In the genomic region with DNA sequence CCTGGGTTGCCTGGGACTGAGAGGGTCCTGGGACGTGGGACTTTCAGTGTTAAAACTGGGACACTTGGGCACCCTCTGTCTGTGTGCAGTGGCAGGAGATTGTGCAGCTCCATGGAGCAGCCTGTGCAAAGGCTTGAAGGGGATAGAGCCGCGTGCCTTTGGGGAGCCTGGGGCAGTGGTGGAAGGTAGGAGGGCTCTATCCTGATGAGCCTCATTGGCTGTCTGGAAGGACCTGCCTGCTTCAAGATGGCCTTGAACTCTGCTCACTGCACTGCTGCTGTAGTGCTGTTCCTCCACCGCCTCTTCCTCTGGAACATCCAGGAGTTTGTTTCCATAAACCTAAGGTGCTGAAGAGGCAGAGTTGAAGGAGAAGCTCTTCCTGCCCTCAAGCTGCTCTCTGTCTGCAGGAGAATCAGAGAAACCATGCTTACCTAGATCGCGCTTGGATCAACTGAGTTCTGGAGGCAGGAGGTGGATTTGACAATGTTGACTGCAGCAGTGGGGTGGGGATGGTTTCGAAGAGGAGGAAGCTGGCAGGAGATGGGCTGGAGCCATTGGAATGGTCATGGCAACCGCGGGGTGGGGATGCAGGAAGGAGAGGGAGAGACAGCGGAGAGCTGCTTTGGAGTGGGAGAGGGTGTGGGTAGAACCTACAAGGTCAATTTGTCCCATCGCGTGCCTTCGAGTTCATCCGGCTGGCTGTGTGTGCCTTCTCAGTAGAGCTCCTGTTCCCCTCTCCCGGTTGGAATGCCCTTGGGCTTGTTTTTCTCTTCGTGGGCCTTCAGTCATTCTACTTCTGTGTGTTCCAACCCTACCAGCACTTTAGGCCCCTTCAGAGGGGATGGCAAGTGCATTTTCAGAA, we compare ENCODE assay signal across 12 cellular contexts. TPM values are rescaled to one million over a fixed set of nuclear protein-coding genes. Genes with fewer than 3 reads are reported as not detected.
DNase-seq lines count a peak whose midpoint lies in the region; TF ChIP-seq lines count a peak whose summit lies in the region.
"Had no signal": no experiment of that assay in that cellular context is flagged by ENCODE, and none has a peak within 500 bp of the region (broad histone marks: within the 10 kb centered on the region; RNA-seq: fewer than 3 reads in every experiment).

No MANE protein-coding gene starts in this region.

- H3K4me3 ChIP-seq in AG04450 (ENCODE audit: low read depth, low read length) (no peak overlapping the region), Karpas-422 (ENCODE audit: low read length) (no peak overlapping the region)
- H3K4me3 ChIP-seq: PC-9 had no signal

- H3K36me3 ChIP-seq in Karpas-422 (ENCODE audit: insufficient read depth, low read length): 0 out of 2 replicates have a peak, but pooled peaks cover 3% of the 10 kb centered on the region

- H3K4me2 ChIP-seq in Karpas-422 (ENCODE audit: low read depth, low read length, poor library complexity, severe bottlenecking): no peak overlapping the region

- peaks cover 28% of the 10 kb centered on the region; the same call in 1 of the 2 replicates for H4K20me1 ChIP-seq in Karpas-422 (ENCODE audit: insufficient read depth, low read depth, low read length)

- no peaks in the 10 kb centered on the region for H3K36me3 Mint-ChIP-seq in osteocyte (ENCODE audit: unreplicated experiment)

- peaks cover 3% of the 10 kb centered on the region; the same call in 1 of the 2 replicates for H3K79me2 ChIP-seq in Karpas-422 (ENCODE audit: low read length)

- in situ Hi-C loops in GM13976 (cut with MboI; ENCODE audit: low sequenced_read_pairs, unreplicated experiment): no loop called here

- no peak overlapping the region for H3K9ac ChIP-seq in Karpas-422 (ENCODE audit: low read length)

- H3K27me3 Mint-ChIP-seq in osteocyte (ENCODE audit: unreplicated experiment): no peaks in the 10 kb centered on the region

- CTCF ChIA-PET in AG04450 (lab: Charles Lee): interaction anchor here (1.0 kb wide), 1 partner anchor 8 kb away, joined by 3 read pairs; no protein-coding TSS in a partner anchor

- no peaks in the 10 kb centered on the region for H3K9me3 Mint-ChIP-seq in osteocyte (ENCODE audit: unreplicated experiment)
- H3K9me3 Mint-ChIP-seq: activated T-cell treated with anti-CD3 and anti-CD28 coated beads, Interleukin-2, amount 50 U/mL, for 4 hours had no signal

- H3K27ac Mint-ChIP-seq in osteocyte (ENCODE audit: unreplicated experiment): peak overlapping the region; percentile 96

- H3K9me3 ChIP-seq in AG04450 (ENCODE audit: control insufficient read depth, insufficient read depth, low read length): peaks cover 4% of the 10 kb centered on the region; the same call in 1 of the 2 replicates
- H3K9me3 ChIP-seq in Karpas-422 (ENCODE audit: low read length): no peaks in the 10 kb centered on the region

- H2AFZ ChIP-seq in Karpas-422 (ENCODE audit: low read length): no peak overlapping the region
- H2AFZ ChIP-seq: PC-9 had no signal

- TF ChIP-seq CTCF in AG04450 (IDR thresholded peaks at IDR 0.05; ENCODE audit: low read depth, low read length) (no peak), osteocyte (IDR thresholded peaks at IDR 0.05) (no peak), GM13976 (IDR thresholded peaks at IDR 0.05; ENCODE audit: borderline replicate concordance, control extremely low read depth, extremely low read depth, insufficient read depth, missing control alignments) (no peak)

- H3K27me3 ChIP-seq in AG04450 (ENCODE audit: control insufficient read depth, insufficient read depth, low read length) (no peaks in the 10 kb centered on the region), Karpas-422 (ENCODE audit: low read length) (no peaks in the 10 kb centered on the region)

- H3K4me1 Mint-ChIP-seq in osteocyte (ENCODE audit: unreplicated experiment): peaks cover 50% of the 10 kb centered on the region

- POLR2A ChIA-PET in AG04450 (lab: Yijun Ruan, JAX): interaction anchor here (0.7 to 1.6 kb wide), 2 partner anchors 70 to 93 kb away, joined by 3 to 11 read pairs; partner anchors contain the start of gene SOCS1

- peaks cover 52% of the 10 kb centered on the region for H3K4me1 ChIP-seq in Karpas-422 (ENCODE audit: low read length)

- H3K4me3 Mint-ChIP-seq in osteocyte (ENCODE audit: unreplicated experiment): peak overlapping the region; percentile 28
- H3K4me3 Mint-ChIP-seq: activated T-cell treated with anti-CD3 and anti-CD28 coated beads, Interleukin-2, amount 50 U/mL, for 4 hours had no signal

- H3K9me2 ChIP-seq in Karpas-422 (replicated peaks; ENCODE audit: insufficient read depth, low read length): no peaks in the 10 kb centered on the region

- DNase-seq in AG04450 (ENCODE audit: low read depth, low spot score) (no peak), Karpas-422 (peak; percentile 39), epithelial cell of prostate (ENCODE audit: low read depth, low spot score) (no peak), osteocyte (ENCODE audit: extremely low spot score, unreplicated experiment) (no peak), NCI-H187 (lab: John Stamatoyannopoulos, UW) (no peak), GM03348 (ENCODE audit: low spot score) (no peak), GM13976 (ENCODE audit: low spot score) (no peak), NCI-H748 (lab: John Stamatoyannopoulos, UW; ENCODE audit: unreplicated experiment) (no peak)
- DNase-seq: activated T-cell treated with anti-CD3 and anti-CD28 coated beads, Interleukin-2, amount 50 U/mL, for 4 hours; NCI-H2171 treated with DMSO at 0.1 percent for 48 hours; PC-9 had no signal

- H3K27ac ChIP-seq in AG04450 (ENCODE audit: low read depth, low read length): peak overlapping the region; percentile 85
- H3K27ac ChIP-seq in Karpas-422 (ENCODE audit: low read length): no peak overlapping the region
- peak overlapping the region; percentile 62 for H3K27ac ChIP-seq in epithelial cell of prostate
- H3K27ac ChIP-seq: C4-2B, PC-9 had no signal

RNA-seq across cellular contexts. Expression of gene RMI2, which starts 3.7 kb away (rescaled TPM):
- 3.8 and 4.7 TPM in 2 replicates for polyA plus RNA-seq in AG04450 (2011; rRNA removed)
- 3.0 and 4.4 TPM in 2 replicates for polyA minus RNA-seq in AG04450 (2011; rRNA and poly(A)+ RNA removed)
- 19.4 and 45.2 TPM in 2 replicates for total RNA-seq in Karpas-422 (2014; rRNA removed; shearing (Covaris generic); ENCODE audit: low replicate concordance)
- 4.1 and 5.1 TPM in 2 replicates for total RNA-seq in osteocyte
